19 cellular contexts compared by ENCODE assay signal in genomic region chr4:7530932-7531639, GRCh38.
DNase-seq lines count a peak whose midpoint lies in the region; ATAC-seq, FAIRE-seq and TF ChIP-seq lines count a peak whose summit lies in the region.
"Had no signal": no experiment of that assay in that cellular context is flagged by ENCODE, and none has a peak within 500 bp of the region (broad histone marks: within the 10 kb centered on the region; RNA-seq: fewer than 3 reads in every experiment).

No MANE protein-coding gene starts in this region.

- WGBS in HepG2 (ENCODE audit: low lambda C conversion rate): 4% methylated on average over 5 of the region's 17 CpGs

- H3K27ac Mint-ChIP-seq in stimulated activated naive CD8-positive, alpha-beta T cell treated with anti-CD3 and anti-CD28 coated beads, Interleukin-15, amount 100 ng/mL, for 72 hours: peak overlapping the region in 1 of 2 donors; percentile 87
- no peak overlapping the region for H3K27ac Mint-ChIP-seq in CD8-positive, alpha-beta T cell
- H3K27ac Mint-ChIP-seq: CD4-positive, alpha-beta T cell; HFFc6 had no signal

- H4K20me1 ChIP-seq in HepG2 (ENCODE audit: insufficient read depth, low read length): no peaks in the 10 kb centered on the region

- FAIRE-seq in HepG2 (lab: Jason Lieb, UNC): no peak
- FAIRE-seq: G401.6, GM12891 had no signal

- H3K27ac ChIP-seq in HUES6 (ENCODE audit: low read depth, low read length) (no peak overlapping the region), HepG2 (ENCODE audit: extremely low read length, insufficient read depth, low read length) (peak overlapping the region; percentile 39), gastrocnemius medialis (no peak overlapping the region)
- H3K27ac ChIP-seq in CD8-positive, alpha-beta T cell (ENCODE audit: low read depth, low read length): no peak overlapping the region

- H3K36me3 ChIP-seq in HUES6 (ENCODE audit: control insufficient read depth, insufficient read depth, low read length) (no peaks in the 10 kb centered on the region), HepG2 (replicated peaks in 1 of 2; ENCODE audit: control insufficient read depth in 1 of 2, insufficient read depth in 2 of 2, low read length in 2 of 2) (no peaks in the 10 kb centered on the region), gastrocnemius medialis (no peaks in the 10 kb centered on the region)
- H3K36me3 ChIP-seq in CD8-positive, alpha-beta T cell (ENCODE audit: insufficient read depth, low read length): no peaks in the 10 kb centered on the region

- no peaks in the 10 kb centered on the region for H3K36me3 Mint-ChIP-seq in CD8-positive, alpha-beta T cell

- H3K27me3 Mint-ChIP-seq in stimulated activated naive CD8-positive, alpha-beta T cell treated with anti-CD3 and anti-CD28 coated beads, Interleukin-15, amount 100 ng/mL, for 72 hours: peaks cover 30% of the 10 kb centered on the region
- H3K27me3 Mint-ChIP-seq in CD8-positive, alpha-beta T cell (ENCODE audit: low read depth): peaks cover 23% of the 10 kb centered on the region

- H3K27me3 ChIP-seq in HUES6 (ENCODE audit: control insufficient read depth, insufficient read depth, low read length) (no peaks in the 10 kb centered on the region), HepG2 (ENCODE audit: control insufficient read depth in 1 of 2, insufficient read depth in 2 of 2, low read length in 2 of 2) (peaks cover 0 to 2% of the 10 kb centered on the region in 2 experiments; a peak in 2 of 5 replicates), gastrocnemius medialis (peaks cover 0 to 6% (median 0%) of the 10 kb centered on the region in 3 donors)
- no peaks in the 10 kb centered on the region for H3K27me3 ChIP-seq in CD8-positive, alpha-beta T cell (ENCODE audit: insufficient read depth, low read length)

- peak overlapping the region; percentile 84 for H3K4me2 ChIP-seq in HepG2 (ENCODE audit: low read depth, low read length)

- no peak overlapping the region for H3K4me3 Mint-ChIP-seq in stimulated activated naive CD8-positive, alpha-beta T cell treated with anti-CD3 and anti-CD28 coated beads, Interleukin-15, amount 100 ng/mL, for 72 hours
- no peak overlapping the region for H3K4me3 Mint-ChIP-seq in CD8-positive, alpha-beta T cell
- H3K4me3 Mint-ChIP-seq: CD4-positive, alpha-beta T cell; HFFc6 had no signal

- H2AFZ ChIP-seq in HepG2 (ENCODE audit: low read length): no peak overlapping the region

- H3K4me1 ChIP-seq in HUES6 (ENCODE audit: control insufficient read depth, insufficient read depth, low read length): peaks cover 47% of the 10 kb centered on the region
- H3K4me1 ChIP-seq in HepG2 (ENCODE audit: insufficient read depth, low read length): peaks cover 45% of the 10 kb centered on the region
- no peaks in the 10 kb centered on the region for H3K4me1 ChIP-seq in gastrocnemius medialis
- H3K4me1 ChIP-seq in CD8-positive, alpha-beta T cell (ENCODE audit: insufficient read depth, low read length): no peaks in the 10 kb centered on the region

- TF ChIP-seq RAD21 in HepG2 (CRISPR knock-in tag; IDR thresholded peaks at IDR 0.05): no peak

- peaks cover 0 to 8% of the 10 kb centered on the region in 2 donors for H3K9me3 Mint-ChIP-seq in stimulated activated naive CD8-positive, alpha-beta T cell treated with anti-CD3 and anti-CD28 coated beads, Interleukin-15, amount 100 ng/mL, for 72 hours
- no peaks in the 10 kb centered on the region for H3K9me3 Mint-ChIP-seq in CD8-positive, alpha-beta T cell
- H3K9me3 Mint-ChIP-seq: CD4-positive, alpha-beta T cell had no signal

- intact Hi-C loops in HepG2 (cut with micrococcal nuclease; ENCODE audit: unreplicated experiment): loop anchor here (10.0 kb wide), 1 partner anchor 104 kb away; no protein-coding TSS in a partner anchor
- intact Hi-C loops in gastrocnemius medialis (cut with DNase I; ENCODE audit: low total_unique reads): no loop called here
- intact Hi-C loops in CD8-positive, alpha-beta T cell (cut with DNase I, micrococcal nuclease): no loop called here

- TF ChIP-seq POLR2A in HepG2 (IDR thresholded peaks at IDR 0.05; ENCODE audit: insufficient read depth in 1 of 2, low read depth in 2 of 2, low read length in 2 of 2) (no peak), gastrocnemius medialis (IDR thresholded peaks at IDR 0.05) (no peak)

- POLR2A ChIA-PET in HepG2 (lab: Yijun Ruan, JAX): interaction anchor here (0.6 to 2.8 kb wide), 8 partner anchors 8 to 427 kb away, joined by 3 to 21 read pairs (median 4); no protein-coding TSS in a partner anchor
- POLR2A ChIA-PET in CD8-positive, alpha-beta T cell (lab: Charles Lee): no interaction called here

- CTCF ChIA-PET in HepG2 (lab: Yijun Ruan, JAX; ENCODE audit: low intra/inter-chr PET ratio, low total read pairs): no interaction called here
- CTCF ChIA-PET in CD8-positive, alpha-beta T cell (lab: Charles Lee): no interaction called here

- BruUV-seq in HepG2 (replicated peaks; lab: Mats Ljungman, UMichigan): no TSS peak

- no peaks in the 10 kb centered on the region for H3K4me1 Mint-ChIP-seq in stimulated activated naive CD8-positive, alpha-beta T cell treated with anti-CD3 and anti-CD28 coated beads, Interleukin-15, amount 100 ng/mL, for 72 hours
- no peaks in the 10 kb centered on the region for H3K4me1 Mint-ChIP-seq in CD8-positive, alpha-beta T cell (ENCODE audit: low read depth)

- H3K9ac ChIP-seq in HUES6 (ENCODE audit: low read length) (peak overlapping the region; percentile 8), HepG2 (ENCODE audit: insufficient read depth, low read depth, low read length) (peak overlapping the region; percentile 65; the same call in 1 of the 2 replicates)

- no peak for TF ChIP-seq EP300 in HepG2 (IDR thresholded peaks at IDR 0.05; ENCODE audit: low read depth in 2 of 2, low read length in 2 of 2)
- TF ChIP-seq EP300 in HepG2 (CRISPR knock-in tag; IDR thresholded peaks at IDR 0.05; ENCODE audit: borderline replicate concordance): no peak

- H3K4me3 ChIP-seq in HUES6 (ENCODE audit: low read depth, low read length) (no peak overlapping the region), epithelial cell of proximal tubule (ENCODE audit: low read depth, low read length) (no peak overlapping the region), HepG2 (replicated peaks in 1 of 3; ENCODE audit: insufficient read depth in 1 of 3, low read depth in 2 of 3, low read length in 3 of 3) (peak overlapping the region; percentile 3 to 75 (median 52); a peak in 5 of 6 replicates), gastrocnemius medialis (no peak overlapping the region)
- H3K4me3 ChIP-seq in CD8-positive, alpha-beta T cell (ENCODE audit: low read depth, low read length): no peak overlapping the region

- in situ Hi-C loops in HepG2 (cut with HindIII; ENCODE audit: extremely low pct_ligation_motif_present, low pct_unique_long_range_greater_than_20kb): no loop called here
- in situ Hi-C loops in gastrocnemius medialis (cut with MboI; ENCODE audit: low sequenced_read_pairs in 4 of 4): no loop called here

- TF ChIP-seq CTCF in epithelial cell of proximal tubule (conservative IDR thresholded peaks at IDR 0.05; ENCODE audit: low read depth, low read length) (no peak), HepG2 (CRISPR knock-in tag; IDR thresholded peaks at IDR 0.05) (no peak), gastrocnemius medialis (IDR thresholded peaks at IDR 0.05 in 4 of 5, conservative IDR thresholded peaks at IDR 0.05 in 1 of 5) (no peak)
- no peak for TF ChIP-seq CTCF in CD8-positive, alpha-beta T cell (IDR thresholded peaks at IDR 0.05)

- H3K9me3 ChIP-seq in HUES6 (ENCODE audit: control insufficient read depth, insufficient read depth, low read depth, low read length) (peaks cover 7% of the 10 kb centered on the region), HepG2 (ENCODE audit: low read length) (no peaks in the 10 kb centered on the region), gastrocnemius medialis (no peaks in the 10 kb centered on the region)
- no peaks in the 10 kb centered on the region for H3K9me3 ChIP-seq in CD8-positive, alpha-beta T cell (ENCODE audit: low read length)

- DNase-seq in epithelial cell of proximal tubule (ENCODE audit: low read depth) (peak; percentile 6), HepG2 (ENCODE audit: low spot score) (peak; percentile 53), renal cortical epithelial cell (ENCODE audit: low read depth) (peak; percentile 51), gastrocnemius medialis (no peak)
- no peak for DNase-seq in stimulated activated naive CD8-positive, alpha-beta T cell treated with anti-CD3 and anti-CD28 coated beads, Interleukin-15, amount 100 ng/mL, for 72 hours
- no peak for DNase-seq in CD8-positive, alpha-beta T cell
- DNase-seq: ACHN; C1 segment of cervical spinal cord; CD4-positive, alpha-beta T cell; DMS153; DMS79 treated with DMSO at 0.1 percent for 48 hours; EL; GOT3; HCEC 1CT; HFFc6 had no signal

- ATAC-seq in HepG2 (peak; percentile 83), gastrocnemius medialis (no peak), GM21786 (IDR thresholded peaks at IDR 0.05; ENCODE audit: unreplicated experiment) (no peak)
- no peak for ATAC-seq in stimulated activated naive CD8-positive, alpha-beta T cell treated with anti-CD3 and anti-CD28 coated beads, Interleukin-15, amount 100 ng/mL, for 72 hours
- ATAC-seq in CD8-positive, alpha-beta T cell: no peak

- H3K79me2 ChIP-seq in HepG2 (ENCODE audit: insufficient read depth, low read length): peaks cover 2% of the 10 kb centered on the region

TF ChIP-seq in HepG2, 621 proteins besides CTCF, POLR2A, EP300 and RAD21 (continues in another document):
- TF ChIP-seq NONO (IDR thresholded peaks at IDR 0.05) (no peak), NONO (CRISPR knock-in tag; conservative IDR thresholded peaks at IDR 0.05) (0 out of 2 replicates have a peak, but pooled peaks have one; percentile 32), HNF4G (IDR thresholded peaks at IDR 0.05; ENCODE audit: borderline replicate concordance, low read depth, low read length) (peak; percentile 51; the same call in 1 of the 2 replicates), HNF4G (CRISPR knock-in tag; IDR thresholded peaks at IDR 0.05; ENCODE audit: borderline replicate concordance, low read depth) (no peak), ZNF230 (CRISPR knock-in tag; IDR thresholded peaks at IDR 0.05) (0 out of 2 replicates have a peak, but pooled peaks have one; percentile 37), SAP130 (CRISPR knock-in tag; IDR thresholded peaks at IDR 0.05; ENCODE audit: low read depth) (peak; percentile 17; the same call in 1 of the 2 replicates), ZFY (CRISPR knock-in tag; IDR thresholded peaks at IDR 0.05) (peak; percentile 16; the same call in 1 of the 2 replicates), ZNF678 (CRISPR knock-in tag; IDR thresholded peaks at IDR 0.05) (no peak), DNMT3B (CRISPR knock-in tag; conservative IDR thresholded peaks at IDR 0.05) (no peak), MAFK (conservative IDR thresholded peaks at IDR 0.05 in 1 of 2, IDR thresholded peaks at IDR 0.05 in 1 of 2; ENCODE audit: low read length in 2 of 2) (peak in 1 of 2 experiments; percentile 35; a peak in 1 of 4 replicates), MEIS1 (CRISPR knock-in tag; IDR thresholded peaks at IDR 0.05; ENCODE audit: borderline replicate concordance) (no peak)

Comparison
In these comparisons a context has a peak if more than half of its experiments do, and no peak if none do; other contexts are left out.
1. H3K4me3 ChIP-seq: peak in HepG2 (3 of 3); none in HUES6 (single experiment), epithelial cell of proximal tubule (single experiment), gastrocnemius medialis (0 of 4) and CD8-positive, alpha-beta T cell (single experiment).
2. DNase-seq: peak in epithelial cell of proximal tubule (single experiment), HepG2 (single experiment) and renal cortical epithelial cell (single experiment); none in gastrocnemius medialis (0 of 2), stimulated activated naive CD8-positive, alpha-beta T cell treated with anti-CD3 and anti-CD28 coated beads, Interleukin-15, amount 100 ng/mL, for 72 hours (0 of 2) and CD8-positive, alpha-beta T cell (0 of 7).